10 cellular contexts compared by ENCODE assay signal in genomic region chr3:136186330-136186729, GRCh38. TPM values are rescaled to one million over a fixed set of nuclear protein-coding genes. Genes with fewer than 3 reads are reported as not detected.
DNase-seq lines count a peak whose midpoint lies in the region; ATAC-seq and TF ChIP-seq lines count a peak whose summit lies in the region.
"Had no signal": no experiment of that assay in that cellular context is flagged by ENCODE, and none has a peak within 500 bp of the region (broad histone marks: within the 10 kb centered on the region; RNA-seq: fewer than 3 reads in every experiment).

No MANE protein-coding gene starts in this region.

- H3K4me1 Mint-ChIP-seq in MCF 10A (ENCODE audit: insufficient read depth, unreplicated experiment), result peaks cover 34% of the 10 kb centered on the region
- H3K4me1 Mint-ChIP-seq in effector memory CD8-positive, alpha-beta T cell (ENCODE audit: low read depth in 2 of 2), result peaks cover 61 to 77% of the 10 kb centered on the region in 2 donors
- peaks cover 95% of the 10 kb centered on the region for H3K4me1 Mint-ChIP-seq in stimulated activated naive CD8-positive, alpha-beta T cell treated with anti-CD3 and anti-CD28 coated beads, Interleukin-15, Interleukin-2, amounts not matched to agents 100 ng/mL and 50 ng/mL, for 24 hours (ENCODE audit: low read depth)

- H3K36me3 Mint-ChIP-seq in MCF 10A (ENCODE audit: insufficient read depth, unreplicated experiment), result peaks cover 16% of the 10 kb centered on the region
- peaks cover 34% of the 10 kb centered on the region for H3K36me3 Mint-ChIP-seq in effector memory CD8-positive, alpha-beta T cell (ENCODE audit: insufficient read depth)
- peaks cover 18% of the 10 kb centered on the region for H3K36me3 Mint-ChIP-seq in stimulated activated naive CD8-positive, alpha-beta T cell treated with anti-CD3 and anti-CD28 coated beads, Interleukin-15, Interleukin-2, amounts not matched to agents 100 ng/mL and 50 ng/mL, for 24 hours (ENCODE audit: low read depth)

- H3K27ac Mint-ChIP-seq in MCF 10A (ENCODE audit: low read depth, unreplicated experiment), result no peak overlapping the region
- peak overlapping the region; percentile 10 to 36 for H3K27ac Mint-ChIP-seq in effector memory CD8-positive, alpha-beta T cell
- H3K27ac Mint-ChIP-seq in stimulated activated naive CD8-positive, alpha-beta T cell treated with anti-CD3 and anti-CD28 coated beads, Interleukin-15, Interleukin-2, amounts not matched to agents 100 ng/mL and 50 ng/mL, for 24 hours, result peak overlapping the region; percentile 1

- POLR2A ChIA-PET in MCF 10A (lab: Yijun Ruan, JAX), result interaction anchor here (0.6 to 1.9 kb wide), 5 partner anchors 9 to 39 kb away, joined by 3 to 15 read pairs (median 4); partner anchors contain the start of gene MSL2

- H3K4me3 ChIP-seq in breast epithelium (no peak overlapping the region), MM.1S (ENCODE audit: low read length) (no peak overlapping the region)
- H3K4me3 ChIP-seq: skin epidermis had no signal

- TF ChIP-seq CTCF in MCF 10A (IDR thresholded peaks at IDR 0.05; ENCODE audit: unreplicated experiment), result no peak
- no peak for TF ChIP-seq CTCF in breast epithelium (IDR thresholded peaks at IDR 0.05)
- TF ChIP-seq CTCF in MM.1S (IDR thresholded peaks at IDR 0.05; ENCODE audit: low read length), result no peak

- H3K4me1 ChIP-seq in breast epithelium (peaks cover 0 to 5% of the 10 kb centered on the region in 2 donors), MM.1S (ENCODE audit: low read length) (peaks cover 29% of the 10 kb centered on the region; the same call in 1 of the 2 replicates)

- no TSS peak for BruUV-seq in MCF 10A (replicated peaks; lab: Mats Ljungman, UMichigan)

- H3K9me3 Mint-ChIP-seq in MCF 10A (ENCODE audit: unreplicated experiment), result no peaks in the 10 kb centered on the region
- no peaks in the 10 kb centered on the region for H3K9me3 Mint-ChIP-seq in effector memory CD8-positive, alpha-beta T cell
- H3K9me3 Mint-ChIP-seq in stimulated activated naive CD8-positive, alpha-beta T cell treated with anti-CD3 and anti-CD28 coated beads, Interleukin-15, Interleukin-2, amounts not matched to agents 100 ng/mL and 50 ng/mL, for 24 hours, result no peaks in the 10 kb centered on the region

- no peaks in the 10 kb centered on the region for H3K36me3 ChIP-seq in breast epithelium
- no peaks in the 10 kb centered on the region for H3K36me3 ChIP-seq in MM.1S (replicated peaks; ENCODE audit: insufficient read depth, low read length)

- H3K27me3 ChIP-seq in breast epithelium, result no peaks in the 10 kb centered on the region
- no peaks in the 10 kb centered on the region for H3K27me3 ChIP-seq in MM.1S (replicated peaks; ENCODE audit: insufficient read depth, low read length)

- H3K4me3 Mint-ChIP-seq in MCF 10A (ENCODE audit: unreplicated experiment), result no peak overlapping the region
- H3K4me3 Mint-ChIP-seq in effector memory CD8-positive, alpha-beta T cell, result peak overlapping the region; percentile 65 to 97
- H3K4me3 Mint-ChIP-seq in stimulated activated naive CD8-positive, alpha-beta T cell treated with anti-CD3 and anti-CD28 coated beads, Interleukin-15, Interleukin-2, amounts not matched to agents 100 ng/mL and 50 ng/mL, for 24 hours, result peak overlapping the region; percentile 24

- H3K9me3 ChIP-seq in breast epithelium (no peaks in the 10 kb centered on the region), MM.1S (replicated peaks; ENCODE audit: insufficient read depth, low read length) (no peaks in the 10 kb centered on the region)

- CTCF ChIA-PET in MCF 10A (lab: Yijun Ruan, JAX), result interaction anchor here (1.3 kb wide), 1 partner anchor 31 kb away, joined by 3 read pairs; no protein-coding TSS in a partner anchor

- H4K20me1 ChIP-seq in MM.1S (ENCODE audit: insufficient read depth, low read length), result peaks cover 94% of the 10 kb centered on the region

- H3K27me3 Mint-ChIP-seq in MCF 10A (ENCODE audit: insufficient read depth, unreplicated experiment), result no peaks in the 10 kb centered on the region
- no peaks in the 10 kb centered on the region for H3K27me3 Mint-ChIP-seq in effector memory CD8-positive, alpha-beta T cell
- H3K27me3 Mint-ChIP-seq in stimulated activated naive CD8-positive, alpha-beta T cell treated with anti-CD3 and anti-CD28 coated beads, Interleukin-15, Interleukin-2, amounts not matched to agents 100 ng/mL and 50 ng/mL, for 24 hours, result no peaks in the 10 kb centered on the region

- no peak overlapping the region for H2AFZ ChIP-seq in MM.1S (ENCODE audit: low read length)

- H3K79me2 ChIP-seq in MM.1S (ENCODE audit: low read length), result peaks cover 100% of the 10 kb centered on the region

- intact Hi-C loops in MCF 10A (cut with micrococcal nuclease), result no loop called here
- intact Hi-C loops in breast epithelium (cut with DNase I; ENCODE audit: low total_unique reads), result no loop called here

- no peaks in the 10 kb centered on the region for H3K9me2 ChIP-seq in MM.1S (replicated peaks; ENCODE audit: insufficient read depth, low read length)

- no peak for TF ChIP-seq POLR2A in breast epithelium (IDR thresholded peaks at IDR 0.05)

- DNase-seq in MCF 10A (ENCODE audit: unreplicated experiment) (peak; percentile 59), breast epithelium (ENCODE audit: low spot score in 2 of 2) (no peak), MM.1S (peak; percentile 23), SW480 (ENCODE audit: low spot score) (no peak)
- peak in 1 of 3 experiments; percentile 23 for DNase-seq in effector memory CD8-positive, alpha-beta T cell
- no peak for DNase-seq in stimulated activated CD4-positive, alpha-beta T cell treated with anti-CD3 and anti-CD28 coated beads, Interleukin-2, amount 100 ng/mL, for 24 hours
- DNase-seq: WERI-Rb-1 had no signal

- ATAC-seq in effector memory CD8-positive, alpha-beta T cell (replicated peaks), result peak; percentile 67
- no peak for ATAC-seq in GM21825 (IDR thresholded peaks at IDR 0.05; ENCODE audit: unreplicated experiment)

- H3K4me2 ChIP-seq in MM.1S (ENCODE audit: low read depth, low read length), result no peak overlapping the region

- H3K9ac ChIP-seq in MM.1S (ENCODE audit: low read length), result no peak overlapping the region

- no peaks in the 10 kb centered on the region for H3F3A ChIP-seq in MM.1S (ENCODE audit: insufficient read depth, low read length)

- H3K27ac ChIP-seq in breast epithelium (no peak overlapping the region), MM.1S (ENCODE audit: low read length) (no peak overlapping the region)
- H3K27ac ChIP-seq: skin epidermis, WERI-Rb-1 had no signal

RNA-seq across cellular contexts. Expression of gene MSL2, which starts 9.8 kb away (rescaled TPM):
- 24.6 and 33.4 TPM in 2 replicates for total RNA-seq in MCF 10A (2022)
- total RNA-seq in breast epithelium, result 10 to 100 TPM; 25.8 to 46.5 (median 27.5) TPM

Comparison
In these comparisons a context has a peak if more than half of its experiments do, and no peak if none do; other contexts are left out.
1. DNase-seq: peak in MCF 10A (single experiment) and MM.1S (single experiment); none in breast epithelium (0 of 2), stimulated activated CD4-positive, alpha-beta T cell treated with anti-CD3 and anti-CD28 coated beads, Interleukin-2, amount 100 ng/mL, for 24 hours (0 of 2) and SW480 (single experiment).